In the genomic region with DNA sequence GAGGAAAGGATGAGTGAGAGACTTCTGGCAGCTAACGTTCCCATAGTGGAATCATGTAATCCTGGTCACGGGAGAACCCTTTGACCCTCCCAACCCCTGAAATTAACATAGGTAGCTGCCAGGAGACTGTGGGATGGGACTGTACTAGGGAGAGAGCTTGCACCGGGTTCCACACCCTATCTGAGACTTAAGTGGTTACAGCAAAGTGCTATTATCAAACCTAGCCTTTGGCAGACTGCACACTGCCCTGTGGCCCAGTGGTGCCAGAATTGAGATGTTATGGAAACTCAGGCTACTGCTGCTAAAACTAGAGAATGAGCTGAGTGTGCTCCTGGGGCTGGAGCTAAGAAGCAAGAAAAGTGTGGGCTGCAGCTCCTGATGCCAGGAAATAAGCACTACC, we compare ENCODE assay signal across 30 cellular contexts.
"Had no signal": no experiment of that assay in that cellular context is flagged by ENCODE, and none has a peak within 500 bp of the region (broad histone marks: within the 10 kb centered on the region; RNA-seq: fewer than 3 reads in every experiment).

No MANE protein-coding gene starts in this region.

- ATAC-seq: activated naive CD4-positive, alpha-beta T cell treated with anti-CD3 and anti-CD28 coated beads, Interleukin-2, amount 50 U/mL, for 72 hours; activated T-cell treated with anti-CD3 and anti-CD28 coated beads, Interleukin-2, amount 50 U/mL, for 72 hours; effector memory CD8-positive, alpha-beta T cell; gastrocnemius medialis had no signal

- H3K27ac ChIP-seq: ascending aorta, breast epithelium, cardiac muscle cell, esophagus muscularis mucosa, foreskin keratinocyte, gastrocnemius medialis had no signal

- H3K4me3 Mint-ChIP-seq: activated CD4-positive, alpha-beta memory T cell treated with anti-CD3 and anti-CD28 coated beads, Interleukin-2, amount 10 ng/mL, durations not matched to agents 7 days and 5 days; activated CD4-positive, alpha-beta T cell treated with anti-CD3 and anti-CD28 coated beads, Interleukin-2, amount 10 ng/mL, durations not matched to agents 7 days and 5 days; activated naive CD4-positive, alpha-beta T cell treated with anti-CD3 and anti-CD28 coated beads, Interleukin-2, amount 10 ng/mL, durations not matched to agents 7 days and 5 days; activated naive CD8-positive, alpha-beta T cell treated with anti-CD3 and anti-CD28 coated beads, Interleukin-2, amount 10 ng/mL, durations not matched to agents 7 days and 5 days; activated T-cell treated with anti-CD3 and anti-CD28 coated beads, Interleukin-2, amount 50 U/mL, for 24 hours; activated T-cell treated with anti-CD3 and anti-CD28 coated beads, Interleukin-2, amount 50 U/mL, for 72 hours; brain; central memory CD8-positive, alpha-beta T cell; effector memory CD8-positive, alpha-beta T cell had no signal

- H3K4me1 Mint-ChIP-seq: activated CD4-positive, alpha-beta memory T cell treated with anti-CD3 and anti-CD28 coated beads, Interleukin-2, amount 10 ng/mL, durations not matched to agents 7 days and 5 days; activated CD4-positive, alpha-beta T cell treated with anti-CD3 and anti-CD28 coated beads, Interleukin-2, amount 10 ng/mL, durations not matched to agents 7 days and 5 days; activated naive CD4-positive, alpha-beta T cell treated with anti-CD3 and anti-CD28 coated beads, Interleukin-2, amount 10 ng/mL, durations not matched to agents 7 days and 5 days; activated naive CD8-positive, alpha-beta T cell treated with anti-CD3 and anti-CD28 coated beads, Interleukin-2, amount 10 ng/mL, durations not matched to agents 7 days and 5 days; central memory CD8-positive, alpha-beta T cell had no signal

- H3K36me3 Mint-ChIP-seq: activated naive CD4-positive, alpha-beta T cell treated with anti-CD3 and anti-CD28 coated beads, Interleukin-2, amount 10 ng/mL, durations not matched to agents 7 days and 5 days; activated naive CD8-positive, alpha-beta T cell treated with anti-CD3 and anti-CD28 coated beads, Interleukin-2, amount 10 ng/mL, durations not matched to agents 7 days and 5 days had no signal

- H3K27ac Mint-ChIP-seq: activated CD4-positive, alpha-beta memory T cell treated with anti-CD3 and anti-CD28 coated beads, Interleukin-2, amount 10 ng/mL, durations not matched to agents 7 days and 5 days; activated CD4-positive, alpha-beta T cell treated with anti-CD3 and anti-CD28 coated beads, Interleukin-2, amount 10 ng/mL, durations not matched to agents 7 days and 5 days; activated naive CD4-positive, alpha-beta T cell treated with anti-CD3 and anti-CD28 coated beads, Interleukin-2, amount 10 ng/mL, durations not matched to agents 7 days and 5 days; activated naive CD4-positive, alpha-beta T cell treated with anti-CD3 and anti-CD28 coated beads, Interleukin-2, amount 50 U/mL, for 72 hours; activated naive CD8-positive, alpha-beta T cell treated with anti-CD3 and anti-CD28 coated beads, Interleukin-2, amount 10 ng/mL, durations not matched to agents 7 days and 5 days; activated T-cell treated with anti-CD3 and anti-CD28 coated beads, Interleukin-2, amount 50 U/mL, for 24 hours; activated T-cell treated with anti-CD3 and anti-CD28 coated beads, Interleukin-2, amount 50 U/mL, for 72 hours; brain; effector memory CD8-positive, alpha-beta T cell had no signal

- H3K27me3 ChIP-seq: ascending aorta, breast epithelium, cardiac muscle cell, esophagus muscularis mucosa, foreskin keratinocyte, gastrocnemius medialis had no signal

- H3K4me3 ChIP-seq: ascending aorta, breast epithelium, cardiac muscle cell, esophagus muscularis mucosa, gastrocnemius medialis had no signal

- DNase-seq: activated CD4-positive, alpha-beta memory T cell treated with anti-CD3 and anti-CD28 coated beads, Interleukin-2, amount 10 ng/mL, durations not matched to agents 7 days and 5 days; activated CD4-positive, alpha-beta T cell treated with anti-CD3 and anti-CD28 coated beads for 4 hours; activated CD4-positive, alpha-beta T cell treated with anti-CD3 and anti-CD28 coated beads, Interleukin-2, amount 10 ng/mL, durations not matched to agents 7 days and 5 days; activated CD4-positive, alpha-beta T cell treated with anti-CD3 and anti-CD28 coated beads, Interleukin-2, amount 50 U/mL, for 4 hours; activated CD4-positive, CD25-positive, alpha-beta regulatory T cell; activated CD4-positive, CD25-positive, alpha-beta regulatory T cell treated with anti-CD3 and anti-CD28 coated beads, Interleukin-2, amount 50 U/mL, for 72 hours; activated CD8-positive, alpha-beta memory T cell treated with anti-CD3 and anti-CD28 coated beads, Interleukin-2, amount 50 U/mL, for 48 hours; activated gamma-delta T cell; activated naive CD4-positive, alpha-beta T cell; activated naive CD4-positive, alpha-beta T cell treated with anti-CD3 and anti-CD28 coated beads, Interleukin-2, amount 10 ng/mL, durations not matched to agents 7 days and 5 days; activated naive CD8-positive, alpha-beta T cell treated with anti-CD3 and anti-CD28 coated beads, Interleukin-2, amount 10 ng/mL, durations not matched to agents 7 days and 5 days; activated T-cell treated with anti-CD3 and anti-CD28 coated beads for 4 hours; activated T-cell treated with anti-CD3 and anti-CD28 coated beads, Interleukin-2, amount 50 U/mL, for 24 hours; activated T-cell treated with anti-CD3 and anti-CD28 coated beads, Interleukin-2, amount 50 U/mL, for 72 hours; cortex of kidney; dermis blood vessel endothelial cell; effector CD4-positive, alpha-beta T cell; effector memory CD8-positive, alpha-beta T cell; erythroblast; foreskin keratinocyte; gastrocnemius medialis; glutamatergic neuron; T-helper 2 cell had no signal

- H3K27me3 Mint-ChIP-seq: activated CD4-positive, alpha-beta memory T cell treated with anti-CD3 and anti-CD28 coated beads, Interleukin-2, amount 10 ng/mL, durations not matched to agents 7 days and 5 days; activated CD4-positive, alpha-beta T cell treated with anti-CD3 and anti-CD28 coated beads, Interleukin-2, amount 10 ng/mL, durations not matched to agents 7 days and 5 days; activated naive CD4-positive, alpha-beta T cell treated with anti-CD3 and anti-CD28 coated beads, Interleukin-2, amount 10 ng/mL, durations not matched to agents 7 days and 5 days; activated naive CD8-positive, alpha-beta T cell treated with anti-CD3 and anti-CD28 coated beads, Interleukin-2, amount 10 ng/mL, durations not matched to agents 7 days and 5 days; activated T-cell treated with anti-CD3 and anti-CD28 coated beads, Interleukin-2, amount 50 U/mL, for 24 hours; brain; central memory CD8-positive, alpha-beta T cell; effector memory CD8-positive, alpha-beta T cell had no signal

- H3K36me3 ChIP-seq: ascending aorta, breast epithelium, cardiac muscle cell, esophagus muscularis mucosa, gastrocnemius medialis had no signal

- H3K4me1 ChIP-seq: breast epithelium, gastrocnemius medialis had no signal

- H3K9me3 ChIP-seq: gastrocnemius medialis had no signal
